ENCODE assay signal across 20 cellular contexts in genomic region chr2:54541995-54542394, GRCh38.
A peak's percentile ranks its signal among the peaks of the same experiment; 100 is the strongest.
DNase-seq lines count a peak whose midpoint lies in the region; ATAC-seq, FAIRE-seq and TF ChIP-seq lines count a peak whose summit lies in the region.
"Had no signal": no experiment of that assay in that cellular context is flagged by ENCODE, and none has a peak within 500 bp of the region (broad histone marks: within the 10 kb centered on the region; RNA-seq: fewer than 3 reads in every experiment).

No MANE protein-coding gene starts in this region.

- no peak overlapping the region for H2BK15ac ChIP-seq in neuronal stem cell (ENCODE audit: low read length)

- no peak overlapping the region for H2BK5ac ChIP-seq in neuronal stem cell (ENCODE audit: low read length)

- no peak overlapping the region for H4K8ac ChIP-seq in neuronal stem cell (ENCODE audit: low read depth, low read length)

- H3K27me3 ChIP-seq in MM.1S (replicated peaks; ENCODE audit: insufficient read depth, low read length) (no peaks in the 10 kb centered on the region; the same call in 1 of the 2 replicates), subcutaneous abdominal adipose tissue (ENCODE audit: control insufficient read depth in 5 of 5, insufficient read depth in 4 of 5, low read length in 5 of 5) (no peaks in the 10 kb centered on the region), smooth muscle cell (ENCODE audit: low read depth) (no peaks in the 10 kb centered on the region), neuronal stem cell (ENCODE audit: control insufficient read depth in 3 of 3, insufficient read depth in 3 of 3, low read depth in 1 of 3, low read length in 3 of 3) (no peaks in the 10 kb centered on the region)

- no peak overlapping the region for H2BK12ac ChIP-seq in neuronal stem cell (ENCODE audit: low read length)

- 90% methylated on average over 4 of the region's 4 CpGs for WGBS in smooth muscle cell (ENCODE audit: low lambda C conversion rate)
- WGBS in neuronal stem cell (ENCODE audit: extremely low coverage in 2 of 2, insufficient read length in 2 of 2, insufficient replicate concordance in 1 of 2), 2 donors = no CpG with 5 or more reads among the region's 4 CpGs

- no peaks in the 10 kb centered on the region for H4K20me1 ChIP-seq in MM.1S (ENCODE audit: insufficient read depth, low read length)
- H4K20me1 ChIP-seq in smooth muscle cell (ENCODE audit: low read depth) = peaks cover 67% of the 10 kb centered on the region

- no TSS peak for BruUV-seq in Calu3 (replicated peaks; lab: Mats Ljungman, UMichigan)

- H3K14ac ChIP-seq in neuronal stem cell (ENCODE audit: low read length) = no peak overlapping the region

- H4K91ac ChIP-seq in neuronal stem cell (ENCODE audit: low read depth, low read length, poor library complexity) = no peak overlapping the region

- H2AK5ac ChIP-seq in neuronal stem cell (ENCODE audit: low read depth, low read length) = no peak overlapping the region

- no peak for TF ChIP-seq CTCF in Calu3 (IDR thresholded peaks at IDR 0.05; ENCODE audit: unreplicated experiment)
- TF ChIP-seq CTCF in MM.1S (IDR thresholded peaks at IDR 0.05; ENCODE audit: low read length) = no peak
- no peak for TF ChIP-seq CTCF in smooth muscle cell (IDR thresholded peaks at IDR 0.05; ENCODE audit: borderline replicate concordance, insufficient read depth, poor library complexity, severe bottlenecking)

- peaks cover 11% of the 10 kb centered on the region for H3K4me1 ChIP-seq in MM.1S (ENCODE audit: low read length)
- H3K4me1 ChIP-seq in subcutaneous abdominal adipose tissue (ENCODE audit: control insufficient read depth in 5 of 5, insufficient read depth in 5 of 5, low read length in 5 of 5) = peaks cover 3 to 44% (median 26%) of the 10 kb centered on the region in 5 donors
- H3K4me1 ChIP-seq in smooth muscle cell (ENCODE audit: low read depth) = no peaks in the 10 kb centered on the region
- H3K4me1 ChIP-seq in neuronal stem cell (ENCODE audit: control insufficient read depth in 2 of 2, insufficient read depth in 1 of 2, low read depth in 1 of 2, low read length in 2 of 2) = peaks cover 0 to 3% of the 10 kb centered on the region in 2 donors

- no peak overlapping the region for H3K9ac ChIP-seq in MM.1S (ENCODE audit: low read length)
- no peak overlapping the region for H3K9ac ChIP-seq in subcutaneous abdominal adipose tissue (ENCODE audit: low read length in 5 of 5)
- H3K9ac ChIP-seq in smooth muscle cell (ENCODE audit: low read depth) = no peak overlapping the region
- H3K9ac ChIP-seq in neuronal stem cell (ENCODE audit: low read depth, low read length, poor library complexity) = no peak overlapping the region

- no peak overlapping the region for H3K27ac ChIP-seq in MM.1S (ENCODE audit: low read length)
- peak overlapping the region; percentile 43 for H3K27ac ChIP-seq in subcutaneous abdominal adipose tissue (ENCODE audit: low read depth, low read length)
- H3K27ac ChIP-seq in smooth muscle cell (ENCODE audit: low read depth) = no peak overlapping the region
- H3K27ac ChIP-seq in neuronal stem cell (replicated peaks; ENCODE audit: low read length) = no peak overlapping the region

- peaks cover 13% of the 10 kb centered on the region for H3K36me3 Mint-ChIP-seq in Calu3 (ENCODE audit: insufficient read depth, unreplicated experiment)

- H3F3A ChIP-seq in MM.1S (ENCODE audit: insufficient read depth, low read length) = peaks cover 7% of the 10 kb centered on the region; the same call in 1 of the 2 replicates
- no peaks in the 10 kb centered on the region for H3F3A ChIP-seq in smooth muscle cell (ENCODE audit: low read depth)

- no peak for ATAC-seq in GM18511 (IDR thresholded peaks at IDR 0.05; ENCODE audit: unreplicated experiment)
- ATAC-seq: K562 had no signal

- intact Hi-C loops in Calu3 (cut with micrococcal nuclease; ENCODE audit: unreplicated experiment) = no loop called here

- H3K23ac ChIP-seq in neuronal stem cell (ENCODE audit: low read depth, low read length, poor library complexity) = no peak overlapping the region

- no peak overlapping the region for H3K18ac ChIP-seq in neuronal stem cell (ENCODE audit: low read length)

- H3K79me1 ChIP-seq in neuronal stem cell (ENCODE audit: low read depth, low read length) = no peaks in the 10 kb centered on the region

- H2BK120ac ChIP-seq in neuronal stem cell (ENCODE audit: low read depth, low read length) = no peak overlapping the region

- no peaks in the 10 kb centered on the region for H3K9me3 Mint-ChIP-seq in Calu3 (ENCODE audit: low read depth, unreplicated experiment)
- H3K9me3 Mint-ChIP-seq: CD4-positive, alpha-beta T cell; HFFc6 had no signal

- H3K36me3 ChIP-seq in MM.1S (replicated peaks; ENCODE audit: insufficient read depth, low read length) (no peaks in the 10 kb centered on the region), subcutaneous abdominal adipose tissue (ENCODE audit: control insufficient read depth in 5 of 5, insufficient read depth in 5 of 5, low read length in 5 of 5) (peaks cover 5 to 16% (median 8%) of the 10 kb centered on the region in 5 donors), smooth muscle cell (ENCODE audit: low read depth) (no peaks in the 10 kb centered on the region), neuronal stem cell (replicated peaks in 1 of 2; ENCODE audit: control insufficient read depth in 2 of 2, insufficient read depth in 2 of 2, low read length in 2 of 2) (no peaks in the 10 kb centered on the region)

- CTCF ChIA-PET in Calu3 (lab: Charles Lee) = no interaction called here

- H3K9me2 ChIP-seq in MM.1S (replicated peaks; ENCODE audit: insufficient read depth, low read length) = no peaks in the 10 kb centered on the region

- peak overlapping the region; percentile 67 for H3K27ac Mint-ChIP-seq in Calu3 (ENCODE audit: unreplicated experiment)
- H3K27ac Mint-ChIP-seq: B cell; CD4-positive, alpha-beta T cell; HFFc6 had no signal

- H3K4me3 ChIP-seq in MM.1S (ENCODE audit: low read length) = no peak overlapping the region
- no peak overlapping the region for H3K4me3 ChIP-seq in subcutaneous abdominal adipose tissue (ENCODE audit: low read depth in 1 of 5, low read length in 5 of 5)
- H3K4me3 ChIP-seq in smooth muscle cell = no peak overlapping the region
- no peak overlapping the region for H3K4me3 ChIP-seq in neuronal stem cell (ENCODE audit: low read length in 2 of 2)
- H3K4me3 ChIP-seq: K562 had no signal

- H3K9me3 ChIP-seq in MM.1S (replicated peaks; ENCODE audit: insufficient read depth, low read length) = no peaks in the 10 kb centered on the region
- no peaks in the 10 kb centered on the region for H3K9me3 ChIP-seq in subcutaneous abdominal adipose tissue (ENCODE audit: control insufficient read depth in 5 of 5, low read length in 5 of 5)
- H3K9me3 ChIP-seq in smooth muscle cell (replicated peaks; ENCODE audit: low read depth) = no peaks in the 10 kb centered on the region
- H3K9me3 ChIP-seq in neuronal stem cell (replicated peaks in 1 of 2; ENCODE audit: control insufficient read depth in 2 of 2, insufficient read depth in 1 of 2, low read depth in 1 of 2, low read length in 2 of 2) = no peaks in the 10 kb centered on the region

- no peaks in the 10 kb centered on the region for H3K27me3 Mint-ChIP-seq in Calu3 (ENCODE audit: unreplicated experiment)
- H3K27me3 Mint-ChIP-seq: B cell; CD4-positive, alpha-beta T cell had no signal

- no peak overlapping the region for H3K4ac ChIP-seq in neuronal stem cell (ENCODE audit: low read length)

- no peak overlapping the region for H3K4me3 Mint-ChIP-seq in Calu3 (ENCODE audit: low read depth, unreplicated experiment)
- H3K4me3 Mint-ChIP-seq: B cell; CD4-positive, alpha-beta T cell; HFFc6 had no signal

- FAIRE-seq in GM19239 (lab: Jason Lieb, UNC) = peak; percentile 69
- FAIRE-seq: D721Med, G401.6, GM12892, H1, K562 had no signal

- DNase-seq in Calu3 = no peak
- no peak for DNase-seq in GM19239 (ENCODE audit: insufficient read length, low spot score)
- peak; percentile 52 for DNase-seq in MM.1S
- DNase-seq in smooth muscle cell (lab: John Stamatoyannopoulos, UW; ENCODE audit: unreplicated experiment) = no peak
- DNase-seq in neuronal stem cell (ENCODE audit: low spot score) = no peak
- DNase-seq: C1 segment of cervical spinal cord; CD4-positive, alpha-beta T cell; DMS153; DMS79 treated with DMSO at 0.1 percent for 48 hours; EL; HCEC 1CT; HFFc6 had no signal

- no peak overlapping the region for H2AFZ ChIP-seq in MM.1S (ENCODE audit: low read length)
- no peak overlapping the region for H2AFZ ChIP-seq in smooth muscle cell (ENCODE audit: low read depth)
- no peak overlapping the region for H2AFZ ChIP-seq in neuronal stem cell (ENCODE audit: low read length)

- peaks cover 66% of the 10 kb centered on the region for H3K4me1 Mint-ChIP-seq in Calu3 (ENCODE audit: low read depth, unreplicated experiment)

- H3K4me2 ChIP-seq in MM.1S (ENCODE audit: low read depth, low read length) (no peak overlapping the region), smooth muscle cell (no peak overlapping the region), neuronal stem cell (ENCODE audit: insufficient read depth, low read length, poor library complexity, severe bottlenecking) (no peak overlapping the region)

- H3K79me2 ChIP-seq in MM.1S (ENCODE audit: low read length) = peaks cover 6% of the 10 kb centered on the region
- peaks cover 99% of the 10 kb centered on the region for H3K79me2 ChIP-seq in smooth muscle cell (ENCODE audit: low read depth)
